13 cellular contexts compared by ENCODE assay signal in genomic region chr9:130414910-130415746, GRCh38.
"Had no signal": no experiment of that assay in that cellular context is flagged by ENCODE, and none has a peak within 500 bp of the region (broad histone marks: within the 10 kb centered on the region; RNA-seq: fewer than 3 reads in every experiment).

No MANE protein-coding gene starts in this region.

- H3K9me3 ChIP-seq: left ventricle myocardium inferior, thyroid gland, vagina had no signal

- DNase-seq: activated CD4-positive, alpha-beta T cell treated with anti-CD3 and anti-CD28 coated beads for 48 hours; activated CD8-positive, alpha-beta memory T cell treated with anti-CD3 and anti-CD28 coated beads, Interleukin-2, amount 50 U/mL, for 48 hours; activated CD8-positive, alpha-beta T cell treated with anti-CD3 and anti-CD28 coated beads, Interleukin-2, amount 10 ng/mL, durations not matched to agents 7 days and 5 days; left ventricle myocardium inferior; T1000; thyroid gland had no signal

- H3K27ac ChIP-seq: left ventricle myocardium inferior, neural progenitor cell, parathyroid adenoma, thyroid gland, vagina had no signal

- ATAC-seq: activated CD8-positive, alpha-beta T cell treated with anti-CD3 and anti-CD28 coated beads, Interleukin-2, amount 10 ng/mL, durations not matched to agents 7 days and 5 days; esophagus mucosa had no signal

- FAIRE-seq: astrocyte, endometrium, islet of Langerhans had no signal

- H3K4me3 ChIP-seq: left ventricle myocardium inferior, neural progenitor cell, thyroid gland, vagina had no signal

- H3K36me3 ChIP-seq: left ventricle myocardium inferior, neural progenitor cell, thyroid gland, vagina had no signal

- H3K4me1 ChIP-seq: left ventricle myocardium inferior, neural progenitor cell, parathyroid adenoma, thyroid gland had no signal

- H3K27me3 ChIP-seq: neural progenitor cell, thyroid gland, vagina had no signal
